Comparison of ENCODE assay signal across 12 cellular contexts in the genomic region with DNA sequence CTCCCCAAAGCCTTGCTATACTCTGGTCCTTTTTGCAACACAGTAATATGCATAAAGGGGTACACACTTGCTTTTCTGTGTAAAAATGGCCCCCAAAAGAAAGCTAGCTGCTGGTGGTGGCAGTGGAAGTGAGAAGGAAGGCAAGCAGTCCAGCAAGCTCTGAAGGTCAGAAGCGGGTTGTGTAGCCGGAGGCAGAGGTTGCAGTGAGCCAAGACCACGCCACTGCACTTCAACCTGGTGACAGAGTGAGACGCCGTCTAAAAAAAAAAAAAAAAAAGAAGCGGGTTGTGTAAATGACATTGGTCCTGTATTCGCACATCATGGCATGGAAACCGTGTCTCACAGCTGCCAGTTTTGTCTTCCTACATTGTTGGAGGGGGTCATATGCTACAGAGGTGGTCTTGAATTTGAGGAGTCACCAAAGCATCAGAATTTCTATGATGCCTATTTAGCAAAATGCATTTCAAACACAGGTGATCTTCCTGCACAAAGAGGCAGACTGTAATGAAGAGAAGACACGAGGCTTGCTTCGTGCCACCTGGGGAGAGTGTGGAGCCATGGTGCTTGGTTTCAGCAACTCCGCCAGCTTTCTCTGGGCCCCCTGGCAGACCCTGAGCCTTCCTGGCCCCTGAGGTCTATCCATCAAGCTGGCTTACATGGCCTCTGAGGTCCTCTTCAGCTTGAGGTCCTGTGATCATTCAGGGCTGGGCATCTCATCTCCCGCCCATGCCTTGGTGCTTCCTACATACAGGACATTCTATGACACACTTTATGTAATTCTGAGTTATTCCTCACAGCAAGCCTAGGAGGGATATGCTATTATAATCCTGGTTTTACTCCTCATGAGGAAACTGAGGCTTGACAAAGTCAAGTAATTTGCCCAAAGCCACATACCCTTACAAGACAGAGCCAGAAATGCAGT.
"Had no signal": no experiment of that assay in that cellular context is flagged by ENCODE, and none has a peak within 500 bp of the region (broad histone marks: within the 10 kb centered on the region; RNA-seq: fewer than 3 reads in every experiment).

No MANE protein-coding gene starts in this region.

- H3K36me3 ChIP-seq: transverse colon had no signal

- H3K4me3 Mint-ChIP-seq: activated CD4-positive, alpha-beta T cell treated with anti-CD3 and anti-CD28 coated beads, Interleukin-2, amount 10 ng/mL, durations not matched to agents 24 days and 14 days; activated CD8-positive, alpha-beta T cell treated with anti-CD3 and anti-CD28 coated beads for 36 hours; activated naive CD4-positive, alpha-beta T cell treated with anti-CD3 and anti-CD28 coated beads, Interleukin-2, amount 10 ng/mL, durations not matched to agents 7 days and 5 days; stimulated activated naive CD8-positive, alpha-beta T cell treated with anti-CD3 and anti-CD28 coated beads, Interleukin-15, Interleukin-2, amounts not matched to agents 100 ng/mL and 50 ng/mL, for 24 hours had no signal

- H3K27me3 Mint-ChIP-seq: activated CD4-positive, alpha-beta T cell treated with anti-CD3 and anti-CD28 coated beads, Interleukin-2, amount 10 ng/mL, durations not matched to agents 24 days and 14 days; activated CD8-positive, alpha-beta T cell treated with anti-CD3 and anti-CD28 coated beads for 36 hours; stimulated activated naive CD8-positive, alpha-beta T cell treated with anti-CD3 and anti-CD28 coated beads, Interleukin-15, Interleukin-2, amounts not matched to agents 100 ng/mL and 50 ng/mL, for 24 hours had no signal

- H3K27ac ChIP-seq: dorsolateral prefrontal cortex, psoas muscle, transverse colon had no signal

- H3K27me3 ChIP-seq: dorsolateral prefrontal cortex, transverse colon had no signal

- H3K36me3 Mint-ChIP-seq: activated naive CD4-positive, alpha-beta T cell treated with anti-CD3 and anti-CD28 coated beads, Interleukin-2, amount 10 ng/mL, durations not matched to agents 7 days and 5 days had no signal

- H3K9me3 Mint-ChIP-seq: activated CD8-positive, alpha-beta T cell treated with anti-CD3 and anti-CD28 coated beads for 36 hours; activated naive CD4-positive, alpha-beta T cell treated with anti-CD3 and anti-CD28 coated beads, Interleukin-2, amount 10 ng/mL, durations not matched to agents 7 days and 5 days; stimulated activated naive CD8-positive, alpha-beta T cell treated with anti-CD3 and anti-CD28 coated beads, Interleukin-15, Interleukin-2, amounts not matched to agents 100 ng/mL and 50 ng/mL, for 24 hours had no signal

- H3K4me3 ChIP-seq: dorsolateral prefrontal cortex, psoas muscle, skin epidermis, transverse colon had no signal

- H3K9me3 ChIP-seq: psoas muscle, transverse colon had no signal

- ATAC-seq: right cardiac atrium had no signal

- H3K27ac Mint-ChIP-seq: activated CD4-positive, alpha-beta T cell treated with anti-CD3 and anti-CD28 coated beads, Interleukin-2, amount 10 ng/mL, durations not matched to agents 24 days and 14 days; activated CD8-positive, alpha-beta T cell treated with anti-CD3 and anti-CD28 coated beads for 36 hours; activated naive CD4-positive, alpha-beta T cell treated with anti-CD3 and anti-CD28 coated beads, Interleukin-2, amount 10 ng/mL, durations not matched to agents 7 days and 5 days had no signal

- DNase-seq: activated CD4-positive, alpha-beta T cell treated with anti-CD3 and anti-CD28 coated beads, Interleukin-2, amount 10 ng/mL, durations not matched to agents 24 days and 14 days; activated naive CD4-positive, alpha-beta T cell treated with anti-CD3 and anti-CD28 coated beads, Interleukin-2, amount 10 ng/mL, durations not matched to agents 7 days and 5 days; activated T-cell treated with anti-CD3 and anti-CD28 coated beads, Interleukin-2, amount 50 U/mL, for 1 hour; dorsolateral prefrontal cortex; psoas muscle; right cardiac atrium; T-helper 1 cell; T-helper 9 cell had no signal
